In genomic region chrX:46179748-46180147, GRCh38 we compare ENCODE assay signal across 15 cellular contexts.
DNase-seq lines count a peak whose midpoint lies in the region; ATAC-seq, FAIRE-seq and TF ChIP-seq lines count a peak whose summit lies in the region.
"Had no signal": no experiment of that assay in that cellular context is flagged by ENCODE, and none has a peak within 500 bp of the region (broad histone marks: within the 10 kb centered on the region; RNA-seq: fewer than 3 reads in every experiment).

No MANE protein-coding gene starts in this region.

- H3K9me3 ChIP-seq in mammary epithelial cell (replicated peaks; ENCODE audit: insufficient read depth, low read length) = peaks cover 5% of the 10 kb centered on the region
- H3K9me3 ChIP-seq in K562 (replicated peaks; ENCODE audit: control insufficient read depth, insufficient read depth, low read depth, low read length) = no peaks in the 10 kb centered on the region
- H3K9me3 ChIP-seq: thoracic aorta had no signal

- H3K27ac ChIP-seq in mammary epithelial cell (ENCODE audit: insufficient read depth, low read depth, low read length) (peak overlapping the region; percentile 58), KMS-11 (peak overlapping the region; percentile 98), K562 (ENCODE audit: extremely low read depth, low read depth, low read length) (no peak overlapping the region)
- H3K27ac ChIP-seq: thoracic aorta had no signal

- H3K4me3 ChIP-seq in mammary epithelial cell (replicated peaks in 1 of 3; ENCODE audit: insufficient read depth in 1 of 3, low read depth in 2 of 3, low read length in 3 of 3) (no peak overlapping the region), KMS-11 (IDR thresholded peaks at IDR 0.05; ENCODE audit: insufficient read depth, low read depth, low read length) (no peak overlapping the region), K562 (no peak overlapping the region)
- H3K4me3 ChIP-seq: thoracic aorta had no signal

- DNase-seq in mammary epithelial cell (no peak), MCF 10A (ENCODE audit: unreplicated experiment) (no peak), K562 (ENCODE audit: extremely low read depth in 1 of 4, low spot score in 3 of 4) (no peak), AML-193 (lab: John Stamatoyannopoulos, UW) (no peak), NCI-H146 treated with DMSO at 0.1 percent for 48 hours (lab: John Stamatoyannopoulos, UW; ENCODE audit: unreplicated experiment) (no peak)
- no peak for DNase-seq in T-helper 2 cell treated with Interferon-gamma antibody and Interleukin-4, amounts not matched to agents 5 μg/mL and 100 μg/mL, for 36 hours (ENCODE audit: low spot score)
- DNase-seq: effector memory CD4-positive, alpha-beta T cell; HFFc6; hippocampal formation had no signal

- no peak overlapping the region for H3K9ac ChIP-seq in mammary epithelial cell (ENCODE audit: insufficient read depth, low read length)
- peak overlapping the region; percentile 83 for H3K9ac ChIP-seq in KMS-11
- no peak overlapping the region for H3K9ac ChIP-seq in K562 (ENCODE audit: insufficient read depth in 1 of 2, low read depth in 2 of 2, low read length in 2 of 2)

- no peaks in the 10 kb centered on the region for H3K9me1 ChIP-seq in K562 (ENCODE audit: control insufficient read depth, insufficient read depth, low read length)

- POLR2A ChIA-PET in MCF 10A (lab: Yijun Ruan, JAX) (no interaction called here), K562 (lab: Yijun Ruan, JAX) (no interaction called here)

- H3K4me1 ChIP-seq in mammary epithelial cell (ENCODE audit: insufficient read depth, low read length) (peaks cover 32% of the 10 kb centered on the region), KMS-11 (ENCODE audit: low read depth, poor library complexity, severe bottlenecking) (peaks cover 22% of the 10 kb centered on the region), K562 (replicated peaks in 1 of 2; ENCODE audit: control insufficient read depth in 2 of 2, insufficient read depth in 2 of 2, low read length in 2 of 2) (no peaks in the 10 kb centered on the region; a peak in 1 of 5 replicates)

- no peak for TF ChIP-seq RAD21 in K562 (CRISPR knock-in tag; conservative IDR thresholded peaks at IDR 0.05 in 1 of 2, IDR thresholded peaks at IDR 0.05 in 1 of 2)

- H3K27me3 ChIP-seq in mammary epithelial cell (ENCODE audit: insufficient read depth, low read length) (no peaks in the 10 kb centered on the region), KMS-11 (ENCODE audit: insufficient read depth, low read depth) (no peaks in the 10 kb centered on the region), K562 (ENCODE audit: control insufficient read depth in 2 of 2, insufficient read depth in 2 of 2, low read length in 2 of 2) (no peaks in the 10 kb centered on the region)

- no peak for TF ChIP-seq EP300 in K562 (IDR thresholded peaks at IDR 0.05; ENCODE audit: low read length)

- in situ Hi-C loops in mammary epithelial cell (cut with MboI; ENCODE audit: low sequenced_read_pairs in 2 of 2) (no loop called here), K562 (cut with MboI) (no loop called here)

- peaks cover 5% of the 10 kb centered on the region for H3K4me1 Mint-ChIP-seq in MCF 10A (ENCODE audit: insufficient read depth, unreplicated experiment)
- H3K4me1 Mint-ChIP-seq in T-helper 2 cell treated with Interferon-gamma antibody and Interleukin-4, amounts not matched to agents 5 μg/mL and 100 μg/mL, for 36 hours (ENCODE audit: low read depth) = peaks cover 19% of the 10 kb centered on the region
- H3K4me1 Mint-ChIP-seq: memory B cell had no signal

- TF ChIP-seq POLR2A in K562 (conservative IDR thresholded peaks at IDR 0.05) = no peak

- peaks cover 48% of the 10 kb centered on the region for H3K27me3 Mint-ChIP-seq in MCF 10A (ENCODE audit: insufficient read depth, unreplicated experiment)
- H3K27me3 Mint-ChIP-seq in T-helper 2 cell treated with Interferon-gamma antibody and Interleukin-4, amounts not matched to agents 5 μg/mL and 100 μg/mL, for 36 hours (ENCODE audit: low read depth) = peaks cover 2% of the 10 kb centered on the region
- H3K27me3 Mint-ChIP-seq: memory B cell had no signal

- CTCF ChIA-PET in mammary epithelial cell (lab: Charles Lee; ENCODE audit: low non-redundant PET) (no interaction called here), MCF 10A (lab: Yijun Ruan, JAX) (interaction anchor here (0.6 to 0.8 kb wide), 2 partner anchors 81 to 151 kb away, joined by 3 read pairs; no protein-coding TSS in a partner anchor), K562 (lab: Yijun Ruan, JAX; ENCODE audit: low intra/inter-chr PET ratio) (no interaction called here)

- no TSS peak for BruUV-seq in mammary epithelial cell (replicated peaks; lab: Mats Ljungman, UMichigan)
- no TSS peak for BruUV-seq in MCF 10A (replicated peaks; lab: Mats Ljungman, UMichigan)
- no TSS peak for BruUV-seq in K562 (replicated peaks; lab: Mats Ljungman, UMichigan)

- intact Hi-C loops in mammary epithelial cell (cut with micrococcal nuclease) (no loop called here), MCF 10A (cut with micrococcal nuclease) (no loop called here), K562 (cut with micrococcal nuclease) (no loop called here)

- WGBS in mammary epithelial cell (ENCODE audit: low coverage, missing lambda C conversion rate) = 64% methylated on average over 3 of the region's 3 CpGs
- 19% methylated on average over 3 of the region's 3 CpGs for WGBS in K562 (ENCODE audit: insufficient coverage, low coverage, missing lambda C conversion rate)

- dilution Hi-C loops in mammary epithelial cell (cut with HindIII; ENCODE audit: low sequenced_read_pairs) = no loop called here

- H3K4me3 Mint-ChIP-seq in MCF 10A (ENCODE audit: unreplicated experiment) = no peak overlapping the region
- H3K4me3 Mint-ChIP-seq in T-helper 2 cell treated with Interferon-gamma antibody and Interleukin-4, amounts not matched to agents 5 μg/mL and 100 μg/mL, for 36 hours = no peak overlapping the region
- H3K4me3 Mint-ChIP-seq: activated CD8-positive, alpha-beta memory T cell treated with anti-CD3 and anti-CD28 coated beads, Interleukin-2, amount 10 ng/mL, durations not matched to agents 7 days and 5 days; HFFc6; memory B cell had no signal

- H3K9me3 Mint-ChIP-seq in MCF 10A (ENCODE audit: unreplicated experiment) = no peaks in the 10 kb centered on the region
- H3K9me3 Mint-ChIP-seq in T-helper 2 cell treated with Interferon-gamma antibody and Interleukin-4, amounts not matched to agents 5 μg/mL and 100 μg/mL, for 36 hours = peaks cover 6% of the 10 kb centered on the region
- H3K9me3 Mint-ChIP-seq: HFFc6 had no signal

- no peak for FAIRE-seq in K562 (lab: Jason Lieb, UNC)
- FAIRE-seq: TTC549 had no signal

- no peaks in the 10 kb centered on the region for H3K36me3 ChIP-seq in mammary epithelial cell (ENCODE audit: insufficient read depth, low read length)
- no peaks in the 10 kb centered on the region for H3K36me3 ChIP-seq in KMS-11 (ENCODE audit: insufficient read depth)
- no peaks in the 10 kb centered on the region for H3K36me3 ChIP-seq in K562 (ENCODE audit: control insufficient read depth, insufficient read depth, low read length)
- H3K36me3 ChIP-seq: thoracic aorta had no signal

- peaks cover 4% of the 10 kb centered on the region for H3K36me3 Mint-ChIP-seq in MCF 10A (ENCODE audit: insufficient read depth, unreplicated experiment)
- H3K36me3 Mint-ChIP-seq in T-helper 2 cell treated with Interferon-gamma antibody and Interleukin-4, amounts not matched to agents 5 μg/mL and 100 μg/mL, for 36 hours (ENCODE audit: low read depth) = no peaks in the 10 kb centered on the region
- H3K36me3 Mint-ChIP-seq: activated CD8-positive, alpha-beta memory T cell treated with anti-CD3 and anti-CD28 coated beads, Interleukin-2, amount 10 ng/mL, durations not matched to agents 7 days and 5 days; memory B cell had no signal

- ATAC-seq in K562 (no peak), HG02623 (IDR thresholded peaks at IDR 0.05; ENCODE audit: unreplicated experiment) (no peak)
- ATAC-seq: activated CD8-positive, alpha-beta memory T cell treated with anti-CD3 and anti-CD28 coated beads, Interleukin-2, amount 10 ng/mL, durations not matched to agents 7 days and 5 days had no signal

- H4K20me1 ChIP-seq in mammary epithelial cell (ENCODE audit: insufficient read depth, low read length) (no peaks in the 10 kb centered on the region), KMS-11 (ENCODE audit: insufficient read depth) (no peaks in the 10 kb centered on the region), K562 (replicated peaks; ENCODE audit: control insufficient read depth, insufficient read depth, low read length) (no peaks in the 10 kb centered on the region)

- TF ChIP-seq CTCF in mammary epithelial cell (conservative IDR thresholded peaks at IDR 0.05 in 1 of 2, IDR thresholded peaks at IDR 0.05 in 1 of 2; ENCODE audit: extremely low read depth in 1 of 2, insufficient read depth in 1 of 2, low read depth in 1 of 2, low read length in 2 of 2) = no peak
- no peak for TF ChIP-seq CTCF in MCF 10A (IDR thresholded peaks at IDR 0.05; ENCODE audit: unreplicated experiment)
- no peak for TF ChIP-seq CTCF in KMS-11 (conservative IDR thresholded peaks at IDR 0.05; ENCODE audit: low read depth, low read length)
- no peak for TF ChIP-seq CTCF in K562 (IDR thresholded peaks at IDR 0.05 in 2 of 3, conservative IDR thresholded peaks at IDR 0.05 in 1 of 3; ENCODE audit: insufficient read depth in 2 of 3, low read depth in 1 of 3, low read length in 3 of 3)

- peak overlapping the region; percentile 21 for H2AFZ ChIP-seq in mammary epithelial cell (ENCODE audit: low read depth, low read length)
- H2AFZ ChIP-seq in KMS-11 (ENCODE audit: low read depth) = peak overlapping the region; percentile 47; the same call in 1 of the 2 replicates
- H2AFZ ChIP-seq in K562 (ENCODE audit: low read depth, low read length) = no peak overlapping the region

- H3K79me2 ChIP-seq in mammary epithelial cell (ENCODE audit: insufficient read depth, low read length) (no peaks in the 10 kb centered on the region), KMS-11 (ENCODE audit: insufficient read depth, low read depth) (no peaks in the 10 kb centered on the region), K562 (ENCODE audit: control insufficient read depth, insufficient read depth, low read length) (no peaks in the 10 kb centered on the region)

- H3K27ac Mint-ChIP-seq in MCF 10A (ENCODE audit: low read depth, unreplicated experiment) = no peak overlapping the region
- H3K27ac Mint-ChIP-seq in T-helper 2 cell treated with Interferon-gamma antibody and Interleukin-4, amounts not matched to agents 5 μg/mL and 100 μg/mL, for 36 hours = no peak overlapping the region
- H3K27ac Mint-ChIP-seq: activated CD8-positive, alpha-beta memory T cell treated with anti-CD3 and anti-CD28 coated beads, Interleukin-2, amount 10 ng/mL, durations not matched to agents 7 days and 5 days; HFFc6; memory B cell had no signal

- H3K4me2 ChIP-seq in mammary epithelial cell (ENCODE audit: insufficient read depth, low read depth, low read length) (no peak overlapping the region), KMS-11 (peak overlapping the region; percentile 42; the same call in 1 of the 2 replicates), K562 (ENCODE audit: insufficient read depth, low read length) (no peak overlapping the region)

TF ChIP-seq in K562, 482 proteins besides CTCF, POLR2A, EP300 and RAD21:
- TF ChIP-seq NFIC (IDR thresholded peaks at IDR 0.05) = peak; percentile 16; the same call in 1 of the 2 replicates
- TF ChIP-seq FOXJ3 (CRISPR knock-in tag; IDR thresholded peaks at IDR 0.05) = no peak
